ENCODE assay signal across 9 cellular contexts in genomic region chr7:133854739-133855138, GRCh38.
DNase-seq lines count a peak whose midpoint lies in the region; ATAC-seq, FAIRE-seq and TF ChIP-seq lines count a peak whose summit lies in the region.
"Had no signal": no experiment of that assay in that cellular context is flagged by ENCODE, and none has a peak within 500 bp of the region (broad histone marks: within the 10 kb centered on the region; RNA-seq: fewer than 3 reads in every experiment).

No MANE protein-coding gene starts in this region.

- no peak for FAIRE-seq in A549 (lab: Jason Lieb, UNC)
- FAIRE-seq in bronchial epithelial cell (lab: Jason Lieb, UNC): no peak

- ATAC-seq in A549 (peak; percentile 51 to 57; a peak in 3 of 6 replicates), GM18867 (IDR thresholded peaks at IDR 0.05; ENCODE audit: unreplicated experiment) (no peak)

- no peak overlapping the region for H3K27ac ChIP-seq in A549
- H3K27ac ChIP-seq in CD8-positive, alpha-beta memory T cell (ENCODE audit: low read depth, low read length): no peak overlapping the region

- CTCF ChIA-PET in A549 (lab: Yijun Ruan, JAX): interaction anchor here (0.6 to 2.8 kb wide), 14 partner anchors 8 to 566 kb away, joined by 3 to 10 read pairs (median 3); no protein-coding TSS in a partner anchor
- CTCF ChIA-PET in CD8-positive, alpha-beta memory T cell (lab: Charles Lee): interaction anchor here (1.3 kb wide), 1 partner anchor 11 kb away, joined by 3 read pairs; no protein-coding TSS in a partner anchor

- peak in 1 of 2 experiments; percentile 44; a peak in 3 of 5 replicates for TF ChIP-seq RAD21 in A549 (conservative IDR thresholded peaks at IDR 0.05 in 1 of 2, IDR thresholded peaks at IDR 0.05 in 1 of 2)

- no peak overlapping the region for H3K27ac Mint-ChIP-seq in neural crest cell (ENCODE audit: unreplicated experiment)
- H3K27ac Mint-ChIP-seq in CD8-positive, alpha-beta memory T cell: no peak overlapping the region
- H3K27ac Mint-ChIP-seq: activated naive CD8-positive, alpha-beta T cell had no signal

- no peak for TF ChIP-seq EP300 in A549 (IDR thresholded peaks at IDR 0.05)

- TF ChIP-seq POLR2A in A549 (IDR thresholded peaks at IDR 0.05; ENCODE audit: low read length): no peak

- DNase-seq in A549 (ENCODE audit: low read depth in 1 of 2, low spot score in 1 of 2): peak; percentile 27 to 54
- peak; percentile 55 for DNase-seq in NCI-H345 (lab: John Stamatoyannopoulos, UW)
- peak; percentile 61 for DNase-seq in bronchial epithelial cell (ENCODE audit: low read depth)
- no peak for DNase-seq in neural crest cell (ENCODE audit: low read depth, low spot score)
- DNase-seq in activated T-cell treated with anti-CD3 and anti-CD28 coated beads, Interleukin-2, amount 50 U/mL, for 1 hour: no peak
- DNase-seq in CD8-positive, alpha-beta memory T cell: no peak

- H3K9me3 ChIP-seq in A549: no peaks in the 10 kb centered on the region
- H3K9me3 ChIP-seq in CD8-positive, alpha-beta memory T cell (ENCODE audit: low read length): no peaks in the 10 kb centered on the region

- H3K36me3 ChIP-seq in bronchial epithelial cell (ENCODE audit: control insufficient read depth, insufficient read depth, low read length): no peaks in the 10 kb centered on the region
- no peaks in the 10 kb centered on the region for H3K36me3 ChIP-seq in CD8-positive, alpha-beta memory T cell (ENCODE audit: insufficient read depth, low read length)

- TF ChIP-seq CTCF in A549 (IDR thresholded peaks at IDR 0.05) (peak; percentile 49; the same call in 2 of the 3 replicates), GM12873 (IDR thresholded peaks at IDR 0.05; ENCODE audit: insufficient read depth, low read depth, low read length, missing control alignments) (peak; percentile 36), bronchial epithelial cell (IDR thresholded peaks at IDR 0.05; ENCODE audit: insufficient read depth, low read length, severe bottlenecking) (peak; percentile 25), neural crest cell (conservative IDR thresholded peaks at IDR 0.05) (peak; percentile 59)

- H3K27me3 Mint-ChIP-seq in neural crest cell (ENCODE audit: low read depth): no peaks in the 10 kb centered on the region
- no peaks in the 10 kb centered on the region for H3K27me3 Mint-ChIP-seq in CD8-positive, alpha-beta memory T cell
- H3K27me3 Mint-ChIP-seq: activated naive CD8-positive, alpha-beta T cell had no signal

- H3K4me3 ChIP-seq in A549 (no peak overlapping the region), bronchial epithelial cell (ENCODE audit: low read depth, low read length) (no peak overlapping the region)
- H3K4me3 ChIP-seq in CD8-positive, alpha-beta memory T cell (ENCODE audit: low read length): no peak overlapping the region

- no peaks in the 10 kb centered on the region for H3K36me3 Mint-ChIP-seq in neural crest cell (ENCODE audit: low read depth)
- H3K36me3 Mint-ChIP-seq in CD8-positive, alpha-beta memory T cell: peaks cover 0 to 5% (median 3%) of the 10 kb centered on the region in 3 donors

- no peaks in the 10 kb centered on the region for H3K27me3 ChIP-seq in bronchial epithelial cell (ENCODE audit: control insufficient read depth, insufficient read depth, low read length)
- H3K27me3 ChIP-seq in CD8-positive, alpha-beta memory T cell (ENCODE audit: insufficient read depth, low read length, poor library complexity, severe bottlenecking): no peaks in the 10 kb centered on the region

- H3K9me3 Mint-ChIP-seq in neural crest cell: no peaks in the 10 kb centered on the region
- H3K9me3 Mint-ChIP-seq in CD8-positive, alpha-beta memory T cell: no peaks in the 10 kb centered on the region

- H3K4me1 Mint-ChIP-seq in neural crest cell: peaks cover 6% of the 10 kb centered on the region
- peaks cover 0 to 4% (median 0%) of the 10 kb centered on the region in 3 donors for H3K4me1 Mint-ChIP-seq in CD8-positive, alpha-beta memory T cell

- H3K4me3 Mint-ChIP-seq in neural crest cell: no peak overlapping the region
- H3K4me3 Mint-ChIP-seq in CD8-positive, alpha-beta memory T cell: no peak overlapping the region
- H3K4me3 Mint-ChIP-seq: activated naive CD8-positive, alpha-beta T cell had no signal

- POLR2A ChIA-PET in A549 (lab: Yijun Ruan, JAX): no interaction called here
- POLR2A ChIA-PET in CD8-positive, alpha-beta memory T cell (lab: Charles Lee): no interaction called here

- no peak overlapping the region for H3K4me2 ChIP-seq in A549

- H3K4me1 ChIP-seq in A549: peaks cover 25% of the 10 kb centered on the region
- no peaks in the 10 kb centered on the region for H3K4me1 ChIP-seq in CD8-positive, alpha-beta memory T cell (ENCODE audit: insufficient read depth, low read length)

TF ChIP-seq in A549, 52 proteins besides CTCF, POLR2A, EP300 and RAD21:
- TF ChIP-seq MAX (IDR thresholded peaks at IDR 0.05) (no peak), CBX2 (IDR thresholded peaks at IDR 0.05; ENCODE audit: borderline replicate concordance, low read depth) (no peak), CEBPB (IDR thresholded peaks at IDR 0.05) (no peak), SREBF2 (IDR thresholded peaks at IDR 0.05) (no peak), JUNB (IDR thresholded peaks at IDR 0.05) (no peak), RCOR1 (IDR thresholded peaks at IDR 0.05; ENCODE audit: low read depth, low read length) (no peak), HMGXB4 (CRISPR knock-in tag; IDR thresholded peaks at IDR 0.05; ENCODE audit: borderline replicate concordance) (no peak), ZSCAN20 (CRISPR knock-in tag; IDR thresholded peaks at IDR 0.05) (no peak), ZFP36 (IDR thresholded peaks at IDR 0.05; ENCODE audit: borderline replicate concordance, partially characterized antibody) (no peak)
- TF ChIP-seq, protein P1, sequence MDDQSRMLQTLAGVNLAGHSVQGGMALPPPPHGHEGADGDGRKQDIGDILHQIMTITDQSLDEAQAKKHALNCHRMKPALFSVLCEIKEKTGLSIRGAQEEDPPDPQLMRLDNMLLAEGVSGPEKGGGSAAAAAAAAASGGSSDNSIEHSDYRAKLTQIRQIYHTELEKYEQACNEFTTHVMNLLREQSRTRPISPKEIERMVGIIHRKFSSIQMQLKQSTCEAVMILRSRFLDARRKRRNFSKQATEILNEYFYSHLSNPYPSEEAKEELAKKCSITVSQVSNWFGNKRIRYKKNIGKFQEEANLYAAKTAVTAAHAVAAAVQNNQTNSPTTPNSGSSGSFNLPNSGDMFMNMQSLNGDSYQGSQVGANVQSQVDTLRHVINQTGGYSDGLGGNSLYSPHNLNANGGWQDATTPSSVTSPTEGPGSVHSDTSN (IDR thresholded peaks at IDR 0.05): no peak
- TF ChIP-seq, protein P2, sequence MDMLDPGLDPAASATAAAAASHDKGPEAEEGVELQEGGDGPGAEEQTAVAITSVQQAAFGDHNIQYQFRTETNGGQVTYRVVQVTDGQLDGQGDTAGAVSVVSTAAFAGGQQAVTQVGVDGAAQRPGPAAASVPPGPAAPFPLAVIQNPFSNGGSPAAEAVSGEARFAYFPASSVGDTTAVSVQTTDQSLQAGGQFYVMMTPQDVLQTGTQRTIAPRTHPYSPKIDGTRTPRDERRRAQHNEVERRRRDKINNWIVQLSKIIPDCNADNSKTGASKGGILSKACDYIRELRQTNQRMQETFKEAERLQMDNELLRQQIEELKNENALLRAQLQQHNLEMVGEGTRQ (IDR thresholded peaks at IDR 0.05): no peak

Comparison
In these comparisons a context has a peak if more than half of its experiments do, and no peak if none do; other contexts are left out.
1. DNase-seq: peak in A549 (2 of 2), NCI-H345 (single experiment) and bronchial epithelial cell (single experiment); none in neural crest cell (single experiment), activated T-cell treated with anti-CD3 and anti-CD28 coated beads, Interleukin-2, amount 50 U/mL, for 1 hour (single experiment) and CD8-positive, alpha-beta memory T cell (0 of 5).
2. Peak in every context shown above with its lines, with median percentiles within 50 percentile points of each other: CTCF ChIP-seq.